In the genomic region with DNA sequence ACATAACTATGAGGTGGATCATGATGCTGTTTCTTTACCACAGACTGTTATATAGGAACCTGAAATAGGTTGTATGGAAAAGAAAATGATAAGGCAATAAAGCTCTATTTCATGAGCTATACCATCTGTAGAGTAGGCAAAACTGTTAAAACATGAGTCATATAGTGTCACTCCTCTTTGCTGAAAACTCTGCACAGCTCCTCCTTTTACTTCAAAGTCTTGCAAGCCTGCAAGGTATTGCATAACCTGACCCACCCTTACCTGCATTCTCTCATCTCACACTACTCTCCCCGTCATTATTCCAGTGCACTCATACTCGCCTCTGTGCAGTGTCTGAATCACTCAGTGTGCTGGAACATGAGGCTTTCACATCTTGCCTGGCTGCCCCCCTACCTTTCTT, we compare ENCODE assay signal across 2 cellular contexts.
TF ChIP-seq lines count a peak whose summit lies in the region.

No MANE protein-coding gene starts in this region.

TF ChIP-seq in HCT116, 20 proteins besides CTCF, POLR2A, EP300 and RAD21:
- TF ChIP-seq JUND (IDR thresholded peaks at IDR 0.05), result no peak
- TF ChIP-seq POLR2AphosphoS5 (IDR thresholded peaks at IDR 0.05; ENCODE audit: low read depth, low read length), result no peak
- TF ChIP-seq SP1 (IDR thresholded peaks at IDR 0.05; ENCODE audit: low read depth), result no peak
- TF ChIP-seq FOSL1 (IDR thresholded peaks at IDR 0.05; ENCODE audit: low read depth), result peak; percentile 28; the same call in 1 of the 2 replicates
- no peak for TF ChIP-seq ZFX (IDR thresholded peaks at IDR 0.05)
- TF ChIP-seq, protein P1, sequence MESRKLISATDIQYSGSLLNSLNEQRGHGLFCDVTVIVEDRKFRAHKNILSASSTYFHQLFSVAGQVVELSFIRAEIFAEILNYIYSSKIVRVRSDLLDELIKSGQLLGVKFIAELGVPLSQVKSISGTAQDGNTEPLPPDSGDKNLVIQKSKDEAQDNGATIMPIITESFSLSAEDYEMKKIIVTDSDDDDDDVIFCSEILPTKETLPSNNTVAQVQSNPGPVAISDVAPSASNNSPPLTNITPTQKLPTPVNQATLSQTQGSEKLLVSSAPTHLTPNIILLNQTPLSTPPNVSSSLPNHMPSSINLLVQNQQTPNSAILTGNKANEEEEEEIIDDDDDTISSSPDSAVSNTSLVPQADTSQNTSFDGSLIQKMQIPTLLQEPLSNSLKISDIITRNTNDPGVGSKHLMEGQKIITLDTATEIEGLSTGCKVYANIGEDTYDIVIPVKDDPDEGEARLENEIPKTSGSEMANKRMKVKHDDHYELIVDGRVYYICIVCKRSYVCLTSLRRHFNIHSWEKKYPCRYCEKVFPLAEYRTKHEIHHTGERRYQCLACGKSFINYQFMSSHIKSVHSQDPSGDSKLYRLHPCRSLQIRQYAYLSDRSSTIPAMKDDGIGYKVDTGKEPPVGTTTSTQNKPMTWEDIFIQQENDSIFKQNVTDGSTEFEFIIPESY (IDR thresholded peaks at IDR 0.05; ENCODE audit: extremely low read depth, insufficient replicate concordance, low read length), result no peak
- peak; percentile 77 for TF ChIP-seq CEBPB (IDR thresholded peaks at IDR 0.05; ENCODE audit: low read depth)
- TF ChIP-seq SIN3A (IDR thresholded peaks at IDR 0.05; ENCODE audit: low read depth), result no peak
- TF ChIP-seq TCF7L2 (IDR thresholded peaks at IDR 0.05; ENCODE audit: borderline replicate concordance, extremely low read depth, insufficient read depth, insufficient read length), result peak; percentile 10
- TF ChIP-seq EGR1 (IDR thresholded peaks at IDR 0.05; ENCODE audit: low read depth), result no peak
- TF ChIP-seq CBX3 (IDR thresholded peaks at IDR 0.05; ENCODE audit: low read depth), result no peak
- no peak for TF ChIP-seq YY1 (IDR thresholded peaks at IDR 0.05; ENCODE audit: extremely low read depth, insufficient replicate concordance, low read depth, low read length)

TF ChIP-seq in SK-N-SH, 30 proteins besides CTCF, POLR2A, EP300 and RAD21:
- TF ChIP-seq NRF1 (IDR thresholded peaks at IDR 0.05; ENCODE audit: low read depth, low read length) (no peak), GABPA (IDR thresholded peaks at IDR 0.05; ENCODE audit: low read depth) (no peak), TEAD4 (IDR thresholded peaks at IDR 0.05; ENCODE audit: borderline replicate concordance, insufficient read depth) (no peak), SIN3A (IDR thresholded peaks at IDR 0.05; ENCODE audit: borderline replicate concordance, low read depth, low read length) (no peak), YY1 (IDR thresholded peaks at IDR 0.05; ENCODE audit: low read depth) (no peak), JUND (IDR thresholded peaks at IDR 0.05) (no peak)
- TF ChIP-seq, protein P2, sequence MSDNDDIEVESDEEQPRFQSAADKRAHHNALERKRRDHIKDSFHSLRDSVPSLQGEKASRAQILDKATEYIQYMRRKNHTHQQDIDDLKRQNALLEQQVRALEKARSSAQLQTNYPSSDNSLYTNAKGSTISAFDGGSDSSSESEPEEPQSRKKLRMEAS (IDR thresholded peaks at IDR 0.05; ENCODE audit: low read depth), result no peak
